1 cellular context compared by ENCODE assay signal in the genomic region with DNA sequence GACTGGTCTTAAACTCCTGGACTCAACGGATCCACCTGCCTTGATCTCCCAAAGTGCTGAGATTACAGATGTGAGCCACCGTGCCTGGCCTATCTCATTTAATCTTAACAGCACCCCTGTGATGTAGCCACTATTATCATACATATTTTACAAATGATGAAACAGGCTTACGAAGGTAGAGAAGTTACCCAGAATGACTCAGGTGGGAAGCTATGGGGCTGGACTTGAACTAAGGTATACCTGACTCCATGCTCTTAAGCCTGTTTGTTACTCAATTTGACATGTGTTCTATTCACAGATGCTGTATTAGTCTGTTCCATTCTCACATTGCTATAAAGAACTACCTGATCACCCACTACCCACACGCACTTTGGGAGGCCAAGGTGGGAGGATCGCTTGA.
TF ChIP-seq lines count a peak whose summit lies in the region.

No MANE protein-coding gene starts in this region.

TF ChIP-seq in GM23338, 12 proteins besides CTCF, POLR2A, EP300 and RAD21 (continued from another document):
- no peak for TF ChIP-seq REST (IDR thresholded peaks at IDR 0.05; ENCODE audit: unreplicated experiment)
